In genomic region chr17:77088455-77089117, GRCh38 we compare ENCODE assay signal across 1 cellular context.
TF ChIP-seq lines count a peak whose summit lies in the region.

No MANE protein-coding gene starts in this region.

TF ChIP-seq in SK-N-SH, 30 proteins besides CTCF, POLR2A, EP300 and RAD21 (continued from another document):
- peak; percentile 67; the same call in 1 of the 2 replicates for TF ChIP-seq FOXJ3 (CRISPR knock-in tag; IDR thresholded peaks at IDR 0.05)
- TF ChIP-seq FOXM1 (IDR thresholded peaks at IDR 0.05; ENCODE audit: low read depth): no peak
- TF ChIP-seq GATA2 (CRISPR knock-in tag; IDR thresholded peaks at IDR 0.05): peak; percentile 36; the same call in 1 of the 2 replicates
- peak; percentile 57 for TF ChIP-seq SMC3 (IDR thresholded peaks at IDR 0.05; ENCODE audit: low read depth, low read length)
- peak; percentile 20; the same call in 1 of the 2 replicates for TF ChIP-seq RCOR1 (IDR thresholded peaks at IDR 0.05; ENCODE audit: low read length)
- no peak for TF ChIP-seq TEAD4 (IDR thresholded peaks at IDR 0.05; ENCODE audit: borderline replicate concordance, insufficient read depth)
- TF ChIP-seq JUND (IDR thresholded peaks at IDR 0.05): peak; percentile 33; the same call in 1 of the 2 replicates
- peak; percentile 100 for TF ChIP-seq MXI1 (IDR thresholded peaks at IDR 0.05; ENCODE audit: low read depth, low read length)
- TF ChIP-seq TCF12 (IDR thresholded peaks at IDR 0.05): peak; percentile 50
- peak; percentile 78 for TF ChIP-seq REST (IDR thresholded peaks at IDR 0.05; ENCODE audit: low read depth, low read length)
- TF ChIP-seq GABPA (IDR thresholded peaks at IDR 0.05; ENCODE audit: low read depth): peak; percentile 99
- no peak for TF ChIP-seq NRF1 (IDR thresholded peaks at IDR 0.05; ENCODE audit: low read depth, low read length)
- TF ChIP-seq USF2 (IDR thresholded peaks at IDR 0.05; ENCODE audit: borderline replicate concordance, low read depth, low read length): no peak; the same call in 1 of the 2 replicates
- TF ChIP-seq YY1 (IDR thresholded peaks at IDR 0.05; ENCODE audit: low read depth): 0 out of 2 replicates have a peak, but pooled peaks have one; percentile 61
